In the genomic region with DNA sequence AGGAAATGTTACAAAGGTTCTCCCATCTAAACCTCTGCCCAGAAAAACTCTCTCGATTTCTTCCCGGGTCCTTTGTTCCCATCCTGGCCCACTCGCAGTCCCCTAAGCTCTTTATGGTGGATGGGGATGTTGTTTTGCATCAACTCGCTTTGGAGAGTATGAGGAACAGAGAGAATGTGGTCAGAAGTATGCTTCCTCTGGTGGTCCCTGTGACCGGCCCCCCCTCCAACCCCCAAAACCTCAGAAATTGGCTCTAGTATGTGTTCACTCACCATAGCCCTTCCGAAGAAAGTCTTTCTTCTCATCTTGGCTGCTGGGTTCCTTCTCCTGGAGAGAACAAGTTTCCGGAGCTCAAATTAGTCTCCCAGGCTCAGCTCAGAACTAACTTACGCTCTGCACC, we compare ENCODE assay signal across 25 cellular contexts. TPM values are rescaled to one million over a fixed set of nuclear protein-coding genes. Genes with fewer than 3 reads are reported as not detected.
A peak's percentile ranks its signal among the peaks of the same experiment; 100 is the strongest.
DNase-seq lines count a peak whose midpoint lies in the region; ATAC-seq and TF ChIP-seq lines count a peak whose summit lies in the region.
"Had no signal": no experiment of that assay in that cellular context is flagged by ENCODE, and none has a peak within 500 bp of the region (broad histone marks: within the 10 kb centered on the region; RNA-seq: fewer than 3 reads in every experiment).

No MANE protein-coding gene starts in this region.

- no peaks in the 10 kb centered on the region for H3K9me2 ChIP-seq in PC-3 (replicated peaks; ENCODE audit: low read length)

- DNase-seq in stimulated activated naive CD8-positive, alpha-beta T cell treated with anti-CD3 and anti-CD28 coated beads, Interleukin-15, Interleukin-2, amounts not matched to agents 100 U/mL and 50 U/mL, for 24 hours, result no peak
- no peak for DNase-seq in PC-3
- DNase-seq in activated naive CD4-positive, alpha-beta T cell treated with anti-CD3 and anti-CD28 coated beads, Interleukin-2, amount 10 ng/mL, durations not matched to agents 7 days and 5 days, result no peak
- DNase-seq in body of pancreas, result no peak
- DNase-seq in stimulated activated CD4-positive, alpha-beta T cell treated with anti-CD3 and anti-CD28 coated beads, Interleukin-12 subunit alpha, Interleukin-12 subunit beta, amount 100 ng/mL, for 4 hours, result no peak
- no peak for DNase-seq in G401 (ENCODE audit: low spot score)
- DNase-seq: activated CD4-positive, alpha-beta T cell treated with anti-CD3 and anti-CD28 coated beads, Interleukin-2, amount 50 U/mL, for 4 hours; activated gamma-delta T cell treated with Interleukin-2 at 50 U/mL for 16 hours; aorta; BE2C; Calu3; EL; gastrocnemius medialis; KBM-7; NCI-H1092; NCI-H2081; nephron progenitor cell; SHP77; stimulated activated CD4-positive, alpha-beta T cell treated with anti-CD3 and anti-CD28 coated beads, Interleukin-2, amount 100 ng/mL, for 24 hours; T-helper 1 cell had no signal

- H3K27ac Mint-ChIP-seq in stimulated activated naive CD8-positive, alpha-beta T cell treated with anti-CD3 and anti-CD28 coated beads, Interleukin-15, Interleukin-2, amounts not matched to agents 100 ng/mL and 50 ng/mL, for 24 hours, result no peak overlapping the region
- H3K27ac Mint-ChIP-seq in activated naive CD4-positive, alpha-beta T cell treated with anti-CD3 and anti-CD28 coated beads, Interleukin-2, amount 10 ng/mL, durations not matched to agents 7 days and 5 days, result no peak overlapping the region
- H3K27ac Mint-ChIP-seq: nephron progenitor cell, progenitor cell of endocrine pancreas had no signal

- intact Hi-C loops in PC-3 (cut with micrococcal nuclease) (no loop called here), body of pancreas (cut with DNase I) (loop anchor here (5.0 to 10.0 kb wide), 2 partner anchors 77 to 180 kb away; no protein-coding TSS in a partner anchor)

- BruUV-seq in PC-3 (replicated peaks; lab: Mats Ljungman, UMichigan), result TSS peak; percentile 2

- peaks cover 54% of the 10 kb centered on the region for H3K4me1 Mint-ChIP-seq in stimulated activated naive CD8-positive, alpha-beta T cell treated with anti-CD3 and anti-CD28 coated beads, Interleukin-15, Interleukin-2, amounts not matched to agents 100 ng/mL and 50 ng/mL, for 24 hours (ENCODE audit: low read depth)
- H3K4me1 Mint-ChIP-seq in activated naive CD4-positive, alpha-beta T cell treated with anti-CD3 and anti-CD28 coated beads, Interleukin-2, amount 10 ng/mL, durations not matched to agents 7 days and 5 days, result peaks cover 24% of the 10 kb centered on the region

- H4K20me1 ChIP-seq in PC-3 (ENCODE audit: low read length), result no peaks in the 10 kb centered on the region

- no peak overlapping the region for H3K4me3 ChIP-seq in PC-3 (ENCODE audit: low read length)
- no peak overlapping the region for H3K4me3 ChIP-seq in body of pancreas
- H3K4me3 ChIP-seq: gastrocnemius medialis had no signal

- CTCF ChIA-PET in PC-3 (lab: Charles Lee), result no interaction called here
- CTCF ChIA-PET in activated naive CD4-positive, alpha-beta T cell treated with anti-CD3 and anti-CD28 coated beads, Interleukin-2, amount 10 ng/mL, durations not matched to agents 7 days and 5 days (lab: Charles Lee), result interaction anchor here (0.7 to 1.0 kb wide), 6 partner anchors 70 to 237 kb away, joined by 3 to 4 read pairs (median 3); no protein-coding TSS in a partner anchor

- H3K36me3 ChIP-seq in PC-3 (ENCODE audit: low read depth, low read length) (peaks cover 35% of the 10 kb centered on the region), body of pancreas (replicated peaks in 1 of 2; ENCODE audit: insufficient read depth in 1 of 2, low read depth in 2 of 2) (no peaks in the 10 kb centered on the region)
- H3K36me3 ChIP-seq: BE2C, gastrocnemius medialis had no signal

- no peak overlapping the region for H2AFZ ChIP-seq in PC-3 (ENCODE audit: low read length)

- H3K27me3 ChIP-seq in PC-3 (ENCODE audit: low read length) (no peaks in the 10 kb centered on the region), body of pancreas (no peaks in the 10 kb centered on the region)
- H3K27me3 ChIP-seq: BE2C, gastrocnemius medialis had no signal

- no peaks in the 10 kb centered on the region for H3K9me3 ChIP-seq in PC-3 (ENCODE audit: low read length)
- no peaks in the 10 kb centered on the region for H3K9me3 ChIP-seq in body of pancreas
- H3K9me3 ChIP-seq: BE2C, gastrocnemius medialis had no signal

- in situ Hi-C loops in G401 (cut with HindIII; ENCODE audit: low sequenced_read_pairs), result no loop called here

- POLR2A ChIA-PET in PC-3 (lab: Charles Lee; ENCODE audit: unreplicated experiment), result no interaction called here

- H3K4me2 ChIP-seq in PC-3 (ENCODE audit: low read length), result no peak overlapping the region

- H3K27me3 Mint-ChIP-seq in stimulated activated naive CD8-positive, alpha-beta T cell treated with anti-CD3 and anti-CD28 coated beads, Interleukin-15, Interleukin-2, amounts not matched to agents 100 ng/mL and 50 ng/mL, for 24 hours, result peaks cover 3% of the 10 kb centered on the region
- H3K27me3 Mint-ChIP-seq in activated naive CD4-positive, alpha-beta T cell treated with anti-CD3 and anti-CD28 coated beads, Interleukin-2, amount 10 ng/mL, durations not matched to agents 7 days and 5 days, result no peaks in the 10 kb centered on the region
- H3K27me3 Mint-ChIP-seq: central memory CD8-positive, alpha-beta T cell; progenitor cell of endocrine pancreas had no signal

- H3K4me1 ChIP-seq in PC-3 (ENCODE audit: insufficient read depth, low read length) (peaks cover 21% of the 10 kb centered on the region), body of pancreas (no peaks in the 10 kb centered on the region)
- H3K4me1 ChIP-seq: BE2C, gastrocnemius medialis had no signal

- no peak for ATAC-seq in stimulated activated naive CD8-positive, alpha-beta T cell treated with anti-CD3 and anti-CD28 coated beads, Interleukin-15, Interleukin-2, amounts not matched to agents 100 U/mL and 50 U/mL, for 24 hours
- ATAC-seq in HG03342 (IDR thresholded peaks at IDR 0.05; ENCODE audit: unreplicated experiment) (peak; percentile 42), PC-3 (no peak), body of pancreas (no peak)
- ATAC-seq: esophagus mucosa, gastrocnemius medialis had no signal

- H3K36me3 Mint-ChIP-seq in stimulated activated naive CD8-positive, alpha-beta T cell treated with anti-CD3 and anti-CD28 coated beads, Interleukin-15, Interleukin-2, amounts not matched to agents 100 ng/mL and 50 ng/mL, for 24 hours (ENCODE audit: low read depth), result peaks cover 26% of the 10 kb centered on the region
- H3K36me3 Mint-ChIP-seq in activated naive CD4-positive, alpha-beta T cell treated with anti-CD3 and anti-CD28 coated beads, Interleukin-2, amount 10 ng/mL, durations not matched to agents 7 days and 5 days, result peaks cover 10% of the 10 kb centered on the region

- TF ChIP-seq CTCF in PC-3 (conservative IDR thresholded peaks at IDR 0.05; ENCODE audit: low read depth, low read length), result no peak
- TF ChIP-seq CTCF in body of pancreas (IDR thresholded peaks at IDR 0.05), result no peak

- H3K4me3 Mint-ChIP-seq in stimulated activated naive CD8-positive, alpha-beta T cell treated with anti-CD3 and anti-CD28 coated beads, Interleukin-15, Interleukin-2, amounts not matched to agents 100 ng/mL and 50 ng/mL, for 24 hours, result peak overlapping the region; percentile 18
- H3K4me3 Mint-ChIP-seq in activated naive CD4-positive, alpha-beta T cell treated with anti-CD3 and anti-CD28 coated beads, Interleukin-2, amount 10 ng/mL, durations not matched to agents 7 days and 5 days, result no peak overlapping the region
- H3K4me3 Mint-ChIP-seq: central memory CD8-positive, alpha-beta T cell; nephron progenitor cell had no signal

- H3K9me3 Mint-ChIP-seq in stimulated activated naive CD8-positive, alpha-beta T cell treated with anti-CD3 and anti-CD28 coated beads, Interleukin-15, Interleukin-2, amounts not matched to agents 100 ng/mL and 50 ng/mL, for 24 hours, result no peaks in the 10 kb centered on the region
- H3K9me3 Mint-ChIP-seq in activated naive CD4-positive, alpha-beta T cell treated with anti-CD3 and anti-CD28 coated beads, Interleukin-2, amount 10 ng/mL, durations not matched to agents 7 days and 5 days, result no peaks in the 10 kb centered on the region
- H3K9me3 Mint-ChIP-seq: central memory CD8-positive, alpha-beta T cell; nephron progenitor cell had no signal

- no peak overlapping the region for H3K27ac ChIP-seq in PC-3 (ENCODE audit: low read length)
- no peak overlapping the region for H3K27ac ChIP-seq in body of pancreas
- H3K27ac ChIP-seq: gastrocnemius medialis had no signal

- no peaks in the 10 kb centered on the region for H3F3A ChIP-seq in PC-3 (ENCODE audit: low read length, unreplicated experiment)

- no peak for TF ChIP-seq POLR2A in body of pancreas (IDR thresholded peaks at IDR 0.05)

- 54 to 56% methylated on average over 8 of the region's 8 CpGs for WGBS in body of pancreas, 2 donors

- H3K79me2 ChIP-seq in PC-3 (ENCODE audit: low read length), result peaks cover 25% of the 10 kb centered on the region

- H3K9ac ChIP-seq in PC-3 (ENCODE audit: low read length), result no peak overlapping the region

RNA-seq across cellular contexts. Expression of gene GRAMD1B, which starts 54.4 kb away (rescaled TPM):
- total RNA-seq in PC-3 (2014; rRNA removed) (82.1 and 110 TPM in 2 replicates), body of pancreas (1 to 10 TPM in 1 of 2 donors, under 1 TPM in 1; 0.66 to 3.4 TPM)
- total RNA-seq in G401 (2014; rRNA removed; shearing (Covaris generic)), result 31.0 and 33.3 TPM in 2 replicates
